28 cellular contexts compared by ENCODE assay signal in the genomic region with DNA sequence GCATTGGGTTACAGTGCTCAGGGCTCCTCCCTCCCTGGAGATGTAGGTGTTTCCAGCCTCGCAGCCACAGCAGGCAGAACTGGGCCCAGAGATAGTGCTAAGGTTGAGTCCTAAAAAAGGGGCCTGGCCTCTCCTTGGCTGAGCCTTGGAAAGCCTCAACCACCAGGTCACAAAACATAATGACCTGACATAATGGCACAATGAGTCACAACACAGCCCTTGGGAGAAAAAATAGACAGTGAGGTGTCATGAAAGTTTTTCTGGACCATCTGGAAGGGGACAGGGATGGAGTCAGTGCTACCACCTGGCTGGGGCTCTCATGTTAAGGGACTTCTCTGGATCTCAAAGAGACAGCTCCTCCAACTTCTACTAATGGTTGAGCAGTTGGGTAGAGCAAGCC.
"Had no signal": no experiment of that assay in that cellular context is flagged by ENCODE, and none has a peak within 500 bp of the region (broad histone marks: within the 10 kb centered on the region; RNA-seq: fewer than 3 reads in every experiment).

No MANE protein-coding gene starts in this region.

- FAIRE-seq: TTC549 had no signal

- H3K36me3 ChIP-seq: adrenal gland had no signal

- H3K27ac Mint-ChIP-seq: activated CD8-positive, alpha-beta T cell treated with anti-CD3 and anti-CD28 coated beads for 36 hours; activated naive CD8-positive, alpha-beta T cell treated with anti-CD3 and anti-CD28 coated beads, Interleukin-2, amount 10 ng/mL, durations not matched to agents 7 days and 5 days had no signal

- H3K9me3 Mint-ChIP-seq: activated CD8-positive, alpha-beta T cell treated with anti-CD3 and anti-CD28 coated beads for 36 hours; activated naive CD8-positive, alpha-beta T cell treated with anti-CD3 and anti-CD28 coated beads, Interleukin-2, amount 10 ng/mL, durations not matched to agents 7 days and 5 days; T-cell had no signal

- H3K27me3 Mint-ChIP-seq: activated CD8-positive, alpha-beta T cell treated with anti-CD3 and anti-CD28 coated beads for 36 hours; activated naive CD8-positive, alpha-beta T cell treated with anti-CD3 and anti-CD28 coated beads, Interleukin-2, amount 10 ng/mL, durations not matched to agents 7 days and 5 days; T-cell had no signal

- H3K9me3 ChIP-seq: adrenal gland had no signal

- H3K4me3 Mint-ChIP-seq: activated CD8-positive, alpha-beta T cell treated with anti-CD3 and anti-CD28 coated beads for 36 hours; activated naive CD8-positive, alpha-beta T cell treated with anti-CD3 and anti-CD28 coated beads, Interleukin-2, amount 10 ng/mL, durations not matched to agents 7 days and 5 days; T-cell had no signal

- DNase-seq: activated CD4-positive, alpha-beta T cell treated with anti-CD3 and anti-CD28 coated beads, Interleukin-2, amount 50 U/mL, for 1 hour; activated CD4-positive, CD25-positive, alpha-beta regulatory T cell; activated CD8-positive, alpha-beta memory T cell treated with anti-CD3 and anti-CD28 coated beads, Interleukin-2, amount 50 U/mL, for 48 hours; activated CD8-positive, alpha-beta T cell treated with anti-CD3 and anti-CD28 coated beads for 36 hours; activated naive CD4-positive, alpha-beta T cell treated with anti-CD3 and anti-CD28 coated beads, Interleukin-2, amount 50 U/mL, for 16 hours; activated naive CD8-positive, alpha-beta T cell treated with anti-CD3 and anti-CD28 coated beads, Interleukin-2, amount 10 ng/mL, durations not matched to agents 7 days and 5 days; activated T-cell treated with anti-CD3 and anti-CD28 coated beads, Interleukin-2, amount 50 U/mL, for 1 hour; adrenal gland; anterior cingulate cortex; Kasumi-1; NCI-H1092; NCI-H1417; NCI-H1930; NCI-H2171; NCI-H226; NCI-H510A; NCI-H526 treated with DMSO at 0.1 percent for 48 hours; NCI-H82; OCI-M1; RPMI8226; T-cell; T-helper 2 cell; T1000 had no signal

- H3K27ac ChIP-seq: adrenal gland, SK-N-MC, VCaP had no signal

- ATAC-seq: activated CD8-positive, alpha-beta T cell treated with anti-CD3 and anti-CD28 coated beads for 36 hours; Panc1; Right ventricle myocardium inferior; T-cell had no signal

- H3K4me1 Mint-ChIP-seq: activated naive CD8-positive, alpha-beta T cell treated with anti-CD3 and anti-CD28 coated beads, Interleukin-2, amount 10 ng/mL, durations not matched to agents 7 days and 5 days had no signal

- H3K4me1 ChIP-seq: adrenal gland had no signal

- H3K27me3 ChIP-seq: adrenal gland had no signal

- H3K4me3 ChIP-seq: adrenal gland, SK-N-MC had no signal

- H3K36me3 Mint-ChIP-seq: activated naive CD8-positive, alpha-beta T cell treated with anti-CD3 and anti-CD28 coated beads, Interleukin-2, amount 10 ng/mL, durations not matched to agents 7 days and 5 days; T-cell had no signal
